ENCODE assay signal across 8 cellular contexts in the genomic region with DNA sequence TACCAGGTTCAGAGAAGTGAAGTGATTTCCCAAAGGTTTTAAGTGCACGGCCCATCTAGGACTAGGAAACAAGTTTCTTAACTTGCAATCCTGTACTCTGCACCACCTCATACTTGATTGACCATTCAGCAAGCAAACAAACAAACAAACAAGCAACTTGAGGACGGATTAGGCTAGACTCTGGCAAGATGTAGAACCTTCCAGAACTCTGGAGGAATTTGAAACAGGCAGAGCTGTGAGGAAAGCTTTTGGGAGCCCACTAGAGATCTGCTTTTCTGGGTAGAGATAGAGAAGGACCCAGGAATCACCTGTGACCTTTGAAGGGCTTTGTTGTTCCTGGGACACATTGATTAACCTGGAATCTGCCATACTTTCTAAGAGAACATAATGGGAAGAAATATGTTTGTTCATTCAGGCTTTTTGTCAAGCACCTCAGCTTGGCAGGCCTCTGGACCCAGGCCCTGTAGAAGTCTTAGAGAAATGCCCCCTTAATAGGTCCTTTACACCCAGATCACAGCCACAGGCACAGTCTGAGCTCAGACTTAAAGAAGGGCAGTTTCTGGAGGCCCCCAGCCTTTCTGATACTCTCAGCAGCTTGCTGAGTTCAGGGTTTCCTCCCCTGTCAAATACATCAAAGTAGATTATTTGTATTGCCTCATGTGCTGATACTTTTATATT. TPM values are rescaled to one million over a fixed set of nuclear protein-coding genes. Genes with fewer than 3 reads are reported as not detected.
DNase-seq lines count a peak whose midpoint lies in the region; ATAC-seq and TF ChIP-seq lines count a peak whose summit lies in the region.

No MANE protein-coding gene starts in this region.

- H3K27ac ChIP-seq in thyroid gland = peak overlapping the region; percentile 89 to 96 (median 93)

- intact Hi-C loops in activated T-helper 2 cell treated with anti-CD3 and anti-CD28 coated beads, Interferon-gamma antibody, Interleukin-2, Interleukin-4, amounts not matched to agents 10 μg/mL and 5 μg/mL and 100 μg/mL, durations not matched to agents 14 hours and 24 hours and 36 hours (cut with micrococcal nuclease) = loop anchor here (1.0 to 5.0 kb wide), 4 partner anchors 13 to 576 kb away; partner anchors contain the start of genes ASB8, CCDC184, KANSL2 and PFKM
- intact Hi-C loops in left colon (cut with DNase I, micrococcal nuclease) = loop anchor here in 1 of 2 donors (10.0 kb wide), 1 partner anchor 48 kb away; the partner anchor contains the start of gene ASB8
- intact Hi-C loops in thyroid gland (cut with DNase I) = no loop called here

- TF ChIP-seq CTCF in thyroid gland (IDR thresholded peaks at IDR 0.05) = no peak

- H3K4me3 ChIP-seq in thyroid gland (replicated peaks in 1 of 3) = peak overlapping the region in 2 of 3 donors; percentile 68 to 71

- peak overlapping the region; percentile 91 for H3K4me3 Mint-ChIP-seq in activated CD4-positive, alpha-beta T cell treated with anti-CD3 and anti-CD28 coated beads, Interleukin-2, amount 10 ng/mL, durations not matched to agents 7 days and 5 days
- H3K4me3 Mint-ChIP-seq in activated T-helper 2 cell treated with anti-CD3 and anti-CD28 coated beads, Interferon-gamma antibody, Interleukin-2, Interleukin-4, amounts not matched to agents 10 μg/mL and 5 μg/mL and 100 μg/mL, durations not matched to agents 14 hours and 24 hours and 36 hours (ENCODE audit: low read depth) = peak overlapping the region; percentile 99

- H3K36me3 Mint-ChIP-seq in activated CD4-positive, alpha-beta T cell treated with anti-CD3 and anti-CD28 coated beads, Interleukin-2, amount 10 ng/mL, durations not matched to agents 7 days and 5 days (ENCODE audit: low read depth) = peaks cover 4% of the 10 kb centered on the region
- H3K36me3 Mint-ChIP-seq in activated T-helper 2 cell treated with anti-CD3 and anti-CD28 coated beads, Interferon-gamma antibody, Interleukin-2, Interleukin-4, amounts not matched to agents 10 μg/mL and 5 μg/mL and 100 μg/mL, durations not matched to agents 14 hours and 24 hours and 36 hours (ENCODE audit: low read depth) = peaks cover 10% of the 10 kb centered on the region

- 4 to 17% methylated on average over 2 of the region's 2 CpGs for WGBS in thyroid gland, 2 donors

- POLR2A ChIA-PET in activated CD4-positive, alpha-beta T cell treated with anti-CD3 and anti-CD28 coated beads, Interleukin-2, amount 10 ng/mL, durations not matched to agents 7 days and 5 days (lab: Charles Lee) = no interaction called here

- H3K4me1 Mint-ChIP-seq in activated CD4-positive, alpha-beta T cell treated with anti-CD3 and anti-CD28 coated beads, Interleukin-2, amount 10 ng/mL, durations not matched to agents 7 days and 5 days = peaks cover 50% of the 10 kb centered on the region
- peaks cover 37% of the 10 kb centered on the region for H3K4me1 Mint-ChIP-seq in activated T-helper 2 cell treated with anti-CD3 and anti-CD28 coated beads, Interferon-gamma antibody, Interleukin-2, Interleukin-4, amounts not matched to agents 10 μg/mL and 5 μg/mL and 100 μg/mL, durations not matched to agents 14 hours and 24 hours and 36 hours (ENCODE audit: low read depth)

- H3K9me3 ChIP-seq in thyroid gland = no peaks in the 10 kb centered on the region

- peaks cover 7 to 16% of the 10 kb centered on the region in 2 donors for H3K4me1 ChIP-seq in thyroid gland

- H3K27me3 ChIP-seq in thyroid gland = no peaks in the 10 kb centered on the region

- TF ChIP-seq POLR2A in thyroid gland (IDR thresholded peaks at IDR 0.05) (no peak), GM18505 (IDR thresholded peaks at IDR 0.05; ENCODE audit: borderline replicate concordance, extremely low read depth, insufficient read depth, insufficient read length) (no peak)

- ATAC-seq in left colon (peak; percentile 14), GM18505 (IDR thresholded peaks at IDR 0.05; ENCODE audit: unreplicated experiment) (no peak)

- H3K36me3 ChIP-seq in thyroid gland = no peaks in the 10 kb centered on the region

- H3K27me3 Mint-ChIP-seq in activated CD4-positive, alpha-beta T cell treated with anti-CD3 and anti-CD28 coated beads, Interleukin-2, amount 10 ng/mL, durations not matched to agents 7 days and 5 days = peaks cover 2% of the 10 kb centered on the region
- H3K27me3 Mint-ChIP-seq in activated T-helper 2 cell treated with anti-CD3 and anti-CD28 coated beads, Interferon-gamma antibody, Interleukin-2, Interleukin-4, amounts not matched to agents 10 μg/mL and 5 μg/mL and 100 μg/mL, durations not matched to agents 14 hours and 24 hours and 36 hours (ENCODE audit: low read depth) = peaks cover 5% of the 10 kb centered on the region

- no peaks in the 10 kb centered on the region for H3K9me3 Mint-ChIP-seq in activated CD4-positive, alpha-beta T cell treated with anti-CD3 and anti-CD28 coated beads, Interleukin-2, amount 10 ng/mL, durations not matched to agents 7 days and 5 days
- no peaks in the 10 kb centered on the region for H3K9me3 Mint-ChIP-seq in activated T-helper 2 cell treated with anti-CD3 and anti-CD28 coated beads, Interferon-gamma antibody, Interleukin-2, Interleukin-4, amounts not matched to agents 10 μg/mL and 5 μg/mL and 100 μg/mL, durations not matched to agents 14 hours and 24 hours and 36 hours

- CTCF ChIA-PET in activated CD4-positive, alpha-beta T cell treated with anti-CD3 and anti-CD28 coated beads, Interleukin-2, amount 10 ng/mL, durations not matched to agents 7 days and 5 days (lab: Charles Lee) = interaction anchor here (0.8 to 1.7 kb wide), 6 partner anchors 12 to 442 kb away, joined by 3 to 5 read pairs (median 3); partner anchors contain the start of genes ASB8 and PFKM

- peak overlapping the region; percentile 91 for H3K27ac Mint-ChIP-seq in activated CD4-positive, alpha-beta T cell treated with anti-CD3 and anti-CD28 coated beads, Interleukin-2, amount 10 ng/mL, durations not matched to agents 7 days and 5 days
- peak overlapping the region; percentile 96 for H3K27ac Mint-ChIP-seq in activated T-helper 2 cell treated with anti-CD3 and anti-CD28 coated beads, Interferon-gamma antibody, Interleukin-2, Interleukin-4, amounts not matched to agents 10 μg/mL and 5 μg/mL and 100 μg/mL, durations not matched to agents 14 hours and 24 hours and 36 hours

- no peak for DNase-seq in activated CD4-positive, alpha-beta T cell treated with anti-CD3 and anti-CD28 coated beads, Interleukin-2, amount 10 ng/mL, durations not matched to agents 7 days and 5 days
- DNase-seq in activated CD4-positive, alpha-beta T cell treated with anti-CD3 and anti-CD28 coated beads for 1 hour = no peak
- no peak for DNase-seq in activated T-helper 2 cell treated with anti-CD3 and anti-CD28 coated beads, Interferon-gamma antibody, Interleukin-2, Interleukin-4, amounts not matched to agents 10 μg/mL and 5 μg/mL and 100 μg/mL, durations not matched to agents 14 hours and 24 hours and 36 hours (ENCODE audit: low spot score)
- DNase-seq in left colon (no peak), thyroid gland (no peak), HuH-7 (ENCODE audit: low spot score) (no peak), NCI-H146 (lab: John Stamatoyannopoulos, UW) (no peak)

RNA-seq across cellular contexts. Expression of gene SENP1, which starts 0.8 kb away (rescaled TPM):
- total RNA-seq in activated CD4-positive, alpha-beta T cell treated with anti-CD3 and anti-CD28 coated beads, Interleukin-2, amount 10 ng/mL, durations not matched to agents 7 days and 5 days = 10 to 100 TPM; 37.2 to 48.0 TPM
- total RNA-seq in activated T-helper 2 cell treated with anti-CD3 and anti-CD28 coated beads, Interferon-gamma antibody, Interleukin-2, Interleukin-4, amounts not matched to agents 10 μg/mL and 5 μg/mL and 100 μg/mL, durations not matched to agents 14 hours and 24 hours and 36 hours = 45.9 and 49.0 TPM in 2 replicates
- total RNA-seq in left colon (10 to 100 TPM; 12.1 to 14.4 TPM), thyroid gland (10 to 100 TPM; 20.6 to 58.8 (median 24.5) TPM)

RNA-seq across cellular contexts. Expression of gene PFKM, which starts 12.5 kb away (rescaled TPM):
- 10 to 100 TPM; 16.0 to 19.5 TPM for total RNA-seq in activated CD4-positive, alpha-beta T cell treated with anti-CD3 and anti-CD28 coated beads, Interleukin-2, amount 10 ng/mL, durations not matched to agents 7 days and 5 days
- 55.2 and 67.3 TPM in 2 replicates for total RNA-seq in activated T-helper 2 cell treated with anti-CD3 and anti-CD28 coated beads, Interferon-gamma antibody, Interleukin-2, Interleukin-4, amounts not matched to agents 10 μg/mL and 5 μg/mL and 100 μg/mL, durations not matched to agents 14 hours and 24 hours and 36 hours
- 10 to 100 TPM; 48.1 to 49.6 TPM for total RNA-seq in left colon
- 10 to 100 TPM; 36.1 to 66.7 (median 49.2) TPM for total RNA-seq in thyroid gland

RNA-seq across cellular contexts. Expression of gene ASB8, which starts 50.6 kb away (rescaled TPM):
- total RNA-seq in activated CD4-positive, alpha-beta T cell treated with anti-CD3 and anti-CD28 coated beads, Interleukin-2, amount 10 ng/mL, durations not matched to agents 7 days and 5 days = 10 to 100 TPM; 44.7 to 46.4 TPM
- 32.5 and 33.1 TPM in 2 replicates for total RNA-seq in activated T-helper 2 cell treated with anti-CD3 and anti-CD28 coated beads, Interferon-gamma antibody, Interleukin-2, Interleukin-4, amounts not matched to agents 10 μg/mL and 5 μg/mL and 100 μg/mL, durations not matched to agents 14 hours and 24 hours and 36 hours
- total RNA-seq in left colon = 10 to 100 TPM; 47.9 to 49.0 TPM
- 10 to 100 TPM; 28.9 to 70.6 (median 33.4) TPM for total RNA-seq in thyroid gland
